In the genomic region with DNA sequence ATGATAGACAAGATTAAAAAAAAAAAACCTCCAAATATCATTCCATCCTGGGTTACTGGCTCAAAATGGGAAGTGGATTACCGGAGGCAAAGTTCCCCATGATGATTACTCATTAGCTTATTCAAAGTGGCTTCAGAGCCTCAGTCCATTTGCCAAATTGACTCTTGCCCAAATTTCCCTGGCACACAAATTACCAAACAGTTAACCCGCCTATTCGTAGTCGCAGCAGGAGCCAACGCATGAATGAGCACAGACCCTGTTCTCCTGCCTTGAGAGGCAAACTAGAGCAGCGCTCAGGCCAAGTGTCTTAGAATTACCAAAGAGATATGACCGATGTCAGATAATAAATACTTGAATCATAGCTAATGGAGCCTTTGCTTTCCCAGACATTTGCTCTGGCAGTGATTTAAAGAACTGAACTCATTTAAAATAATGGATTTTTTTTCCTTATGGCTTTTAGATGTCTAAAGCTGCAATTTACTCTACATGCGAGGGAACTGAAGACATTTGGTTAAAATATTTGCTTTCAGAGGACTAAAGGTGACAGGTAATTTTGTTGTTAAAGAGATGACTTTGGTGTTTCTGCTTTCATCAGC, we compare ENCODE assay signal across 11 cellular contexts.
DNase-seq lines count a peak whose midpoint lies in the region; ATAC-seq and TF ChIP-seq lines count a peak whose summit lies in the region.
"Had no signal": no experiment of that assay in that cellular context is flagged by ENCODE, and none has a peak within 500 bp of the region (broad histone marks: within the 10 kb centered on the region; RNA-seq: fewer than 3 reads in every experiment).

No MANE protein-coding gene starts in this region.

- peaks cover 7 to 30% of the 10 kb centered on the region in 2 donors for H3K4me1 ChIP-seq in neuronal stem cell (ENCODE audit: control insufficient read depth in 2 of 2, insufficient read depth in 1 of 2, low read depth in 1 of 2, low read length in 2 of 2)
- H3K4me1 ChIP-seq: psoas muscle had no signal

- no peaks in the 10 kb centered on the region for H3K79me1 ChIP-seq in neuronal stem cell (ENCODE audit: low read depth, low read length)

- peaks cover 0 to 2% of the 10 kb centered on the region in 2 donors for H3K36me3 ChIP-seq in neuronal stem cell (replicated peaks in 1 of 2; ENCODE audit: control insufficient read depth in 2 of 2, insufficient read depth in 2 of 2, low read length in 2 of 2)

- no peak for TF ChIP-seq CTCF in GM10248 (IDR thresholded peaks at IDR 0.05; ENCODE audit: control extremely low read depth, extremely low read depth, low read depth, missing control alignments)

- H3K4ac ChIP-seq in neuronal stem cell (ENCODE audit: low read length): no peak overlapping the region

- no peak overlapping the region for H2BK5ac ChIP-seq in neuronal stem cell (ENCODE audit: low read length)

- ATAC-seq in GM18520 (IDR thresholded peaks at IDR 0.05; ENCODE audit: unreplicated experiment) (no peak), HG02840 (IDR thresholded peaks at IDR 0.05; ENCODE audit: low FRiP score, unreplicated experiment) (no peak)
- ATAC-seq: psoas muscle had no signal

- H4K91ac ChIP-seq in neuronal stem cell (ENCODE audit: low read depth, low read length, poor library complexity): no peak overlapping the region

- no peak overlapping the region for H2AFZ ChIP-seq in neuronal stem cell (ENCODE audit: low read length)

- H2BK120ac ChIP-seq in neuronal stem cell (ENCODE audit: low read depth, low read length): no peak overlapping the region

- H3K14ac ChIP-seq in neuronal stem cell (ENCODE audit: low read length): no peak overlapping the region

- no peak overlapping the region for H3K23ac ChIP-seq in neuronal stem cell (ENCODE audit: low read depth, low read length, poor library complexity)

- H3K4me2 ChIP-seq in neuronal stem cell (ENCODE audit: insufficient read depth, low read length, poor library complexity, severe bottlenecking): no peak overlapping the region

- H3K27ac ChIP-seq in neuronal stem cell (replicated peaks; ENCODE audit: low read length): no peak overlapping the region
- H3K27ac ChIP-seq: psoas muscle had no signal

- H3K9me3 ChIP-seq in neuronal stem cell (replicated peaks in 1 of 2; ENCODE audit: control insufficient read depth in 2 of 2, insufficient read depth in 1 of 2, low read depth in 1 of 2, low read length in 2 of 2): no peaks in the 10 kb centered on the region
- H3K9me3 ChIP-seq: psoas muscle had no signal

- no peak overlapping the region for H2BK15ac ChIP-seq in neuronal stem cell (ENCODE audit: low read length)

- POLR2A ChIA-PET in GM10248 (lab: Yijun Ruan, JAX): no interaction called here

- H3K18ac ChIP-seq in neuronal stem cell (ENCODE audit: low read length): no peak overlapping the region

- CTCF ChIA-PET in GM10248 (lab: Yijun Ruan, JAX): interaction anchor here (1.2 to 3.0 kb wide), 3 partner anchors 11 to 57 kb away, joined by 4 to 8 read pairs (median 5); no protein-coding TSS in a partner anchor

- H2AK5ac ChIP-seq in neuronal stem cell (ENCODE audit: low read depth, low read length): no peak overlapping the region

- in situ Hi-C loops in G401 (cut with HindIII; ENCODE audit: low sequenced_read_pairs): no loop called here

- H3K27me3 ChIP-seq in neuronal stem cell (ENCODE audit: control insufficient read depth in 3 of 3, insufficient read depth in 3 of 3, low read depth in 1 of 3, low read length in 3 of 3): no peaks in the 10 kb centered on the region

- no peak overlapping the region for H2BK12ac ChIP-seq in neuronal stem cell (ENCODE audit: low read length)

- H3K9ac ChIP-seq in neuronal stem cell (ENCODE audit: low read depth, low read length, poor library complexity): no peak overlapping the region

- no peak overlapping the region for H4K8ac ChIP-seq in neuronal stem cell (ENCODE audit: low read depth, low read length)

- no peak overlapping the region for H3K4me3 ChIP-seq in neuronal stem cell (ENCODE audit: low read length in 2 of 2)
- H3K4me3 ChIP-seq: psoas muscle had no signal

- no CpG with 5 or more reads among the region's 8 CpGs for WGBS in neuronal stem cell (ENCODE audit: extremely low coverage in 2 of 2, insufficient read length in 2 of 2, insufficient replicate concordance in 1 of 2), 2 donors

- peak; percentile 99 for DNase-seq in G401 (ENCODE audit: low spot score)
- DNase-seq in NCI-H526 treated with DMSO at 0.1 percent for 48 hours (lab: John Stamatoyannopoulos, UW): peak; percentile 64
- DNase-seq in fibroblast of gingiva (ENCODE audit: low read depth): peak; percentile 60
- DNase-seq in neuronal stem cell (ENCODE audit: low spot score): peak; percentile 17
- no peak for DNase-seq in iPS-NIHi7 (ENCODE audit: extremely low spot score)
- DNase-seq in GM10248 (ENCODE audit: extremely low spot score): no peak
- DNase-seq: activated CD4-positive, alpha-beta memory T cell treated with anti-CD3 and anti-CD28 coated beads, Interleukin-2, amount 10 ng/mL, durations not matched to agents 7 days and 5 days; SHP77 treated with DMSO at 0.1 percent for 48 hours had no signal

Comparison
In these comparisons a context has a peak if more than half of its experiments do, and no peak if none do; other contexts are left out.
1. DNase-seq: peak in G401 (single experiment), NCI-H526 treated with DMSO at 0.1 percent for 48 hours (single experiment), fibroblast of gingiva (single experiment) and neuronal stem cell (single experiment); none in iPS-NIHi7 (single experiment) and GM10248 (single experiment).